In the genomic region with DNA sequence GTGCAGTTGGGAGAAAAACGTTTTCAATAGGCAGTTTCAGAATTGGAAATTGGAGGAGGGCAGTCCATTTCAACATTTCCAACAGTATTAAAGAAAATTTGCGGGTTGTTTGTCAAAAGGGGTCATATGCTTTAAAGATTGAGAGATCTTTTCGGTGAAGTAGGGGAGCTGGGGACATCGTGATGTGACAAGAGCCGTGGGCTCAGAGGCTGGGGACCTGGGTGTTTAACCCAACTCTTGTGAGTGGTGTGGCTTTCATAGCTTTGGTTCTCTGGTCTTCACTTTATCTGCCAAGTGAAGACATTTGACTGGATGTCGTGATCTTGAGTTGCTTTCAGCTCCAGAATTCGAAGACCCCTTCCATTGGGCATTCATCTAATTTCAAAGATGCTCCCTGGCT, we compare ENCODE assay signal across 10 cellular contexts.
DNase-seq lines count a peak whose midpoint lies in the region; ATAC-seq and TF ChIP-seq lines count a peak whose summit lies in the region.
"Had no signal": no experiment of that assay in that cellular context is flagged by ENCODE, and none has a peak within 500 bp of the region (broad histone marks: within the 10 kb centered on the region; RNA-seq: fewer than 3 reads in every experiment).

No MANE protein-coding gene starts in this region.

- TF ChIP-seq POLR2A in HCT116 (IDR thresholded peaks at IDR 0.05; ENCODE audit: borderline replicate concordance, extremely low read depth, insufficient read depth, insufficient read length) (no peak), gastroesophageal sphincter (IDR thresholded peaks at IDR 0.05) (no peak), stomach (IDR thresholded peaks at IDR 0.05) (no peak)

- H3K9ac ChIP-seq in HCT116 (ENCODE audit: low read length) (no peak overlapping the region), SK-N-MC (ENCODE audit: insufficient read length) (no peak overlapping the region)

- CTCF ChIA-PET in HCT116 (lab: Charles Lee) = interaction anchor here (1.3 to 3.5 kb wide), 2 partner anchors 8 to 23 kb away, joined by 3 to 22 read pairs; no protein-coding TSS in a partner anchor

- H3K36me3 ChIP-seq in HCT116 (ENCODE audit: control insufficient read depth in 1 of 2, insufficient read depth in 2 of 2, low read length in 2 of 2) = no peaks in the 10 kb centered on the region
- no peaks in the 10 kb centered on the region for H3K36me3 ChIP-seq in SK-N-MC (ENCODE audit: insufficient read depth, low read length)
- no peaks in the 10 kb centered on the region for H3K36me3 ChIP-seq in gastroesophageal sphincter
- no peaks in the 10 kb centered on the region for H3K36me3 ChIP-seq in stomach

- no TSS peak for BruUV-seq in HCT116 (replicated peaks; lab: Mats Ljungman, UMichigan)

- intact Hi-C loops in HCT116 (cut with micrococcal nuclease) (no loop called here), stomach (cut with DNase I; ENCODE audit: low total_unique reads) (loop anchor here (10.0 kb wide), 1 partner anchor 70 kb away; no protein-coding TSS in a partner anchor)

- TF ChIP-seq EP300 in gastroesophageal sphincter (IDR thresholded peaks at IDR 0.05) (no peak), stomach (IDR thresholded peaks at IDR 0.05) (no peak)

- H3K4me3 ChIP-seq in HCT116 (replicated peaks in 1 of 2; ENCODE audit: low read depth in 1 of 2, low read length in 2 of 2) = no peak overlapping the region
- peak overlapping the region; percentile 75 for H3K4me3 ChIP-seq in SK-N-MC
- no peak overlapping the region for H3K4me3 ChIP-seq in gastroesophageal sphincter
- no peak overlapping the region for H3K4me3 ChIP-seq in stomach

- POLR2A ChIA-PET in HCT116 (lab: Charles Lee) = no interaction called here

- H3K9me3 ChIP-seq in HCT116 (ENCODE audit: control insufficient read depth in 1 of 2, insufficient read depth in 1 of 2, low read depth in 1 of 2, low read length in 2 of 2) = no peaks in the 10 kb centered on the region
- no peaks in the 10 kb centered on the region for H3K9me3 ChIP-seq in SK-N-MC (ENCODE audit: low read depth, low read length)
- H3K9me3 ChIP-seq in gastroesophageal sphincter = no peaks in the 10 kb centered on the region
- H3K9me3 ChIP-seq in stomach = no peaks in the 10 kb centered on the region

- H2AFZ ChIP-seq in HCT116 (ENCODE audit: low read depth, low read length, poor library complexity, severe bottlenecking) = peak overlapping the region; percentile 24

- H4K20me1 ChIP-seq in HCT116 (ENCODE audit: insufficient read depth) = no peaks in the 10 kb centered on the region

- H3K27ac ChIP-seq in HCT116 (ENCODE audit: low read depth, low read length) (no peak overlapping the region), SK-N-MC (peak overlapping the region; percentile 89), gastroesophageal sphincter (peak overlapping the region in 3 of 4 donors; percentile 54 to 76 (median 54)), stomach (peak overlapping the region in 3 of 5 donors; percentile 17 to 66 (median 62))

- DNase-seq in HCT116 (ENCODE audit: low read depth, low spot score) = no peak
- DNase-seq in SK-N-MC (ENCODE audit: low read depth, low spot score) = no peak
- DNase-seq in stomach = no peak
- no peak for DNase-seq in NCI-H69 (lab: John Stamatoyannopoulos, UW)
- DNase-seq in HuH-7 (ENCODE audit: low spot score) = no peak
- DNase-seq in NCI-H2081 (lab: John Stamatoyannopoulos, UW) = no peak
- DNase-seq: activated B cell treated with CpG ODN at 0.5 μM for 24 hours, cortex of kidney, head of caudate nucleus had no signal

- 81% methylated on average over 7 of the region's 7 CpGs for WGBS in gastroesophageal sphincter (ENCODE audit: low coverage in 1 of 2), 2 donors
- WGBS in stomach, 5 donors = 68 to 78% (median 73%) methylated on average over 7 of the region's 7 CpGs

- ATAC-seq in HCT116 = no peak
- no peak for ATAC-seq in gastroesophageal sphincter

- TF ChIP-seq CTCF in HCT116 (IDR thresholded peaks at IDR 0.05 in 2 of 3, conservative IDR thresholded peaks at IDR 0.05 in 1 of 3; ENCODE audit: borderline replicate concordance in 1 of 3, insufficient read depth in 1 of 3, low read depth in 2 of 3, low read length in 2 of 3) (no peak), gastroesophageal sphincter (IDR thresholded peaks at IDR 0.05) (no peak), stomach (IDR thresholded peaks at IDR 0.05) (no peak)

- H3K79me2 ChIP-seq in HCT116 (ENCODE audit: insufficient read depth, low read length) = no peaks in the 10 kb centered on the region

- no peaks in the 10 kb centered on the region for H3K27me3 ChIP-seq in HCT116 (ENCODE audit: insufficient read depth, low read length)
- H3K27me3 ChIP-seq in gastroesophageal sphincter = no peaks in the 10 kb centered on the region
- no peaks in the 10 kb centered on the region for H3K27me3 ChIP-seq in stomach

- H3K4me1 ChIP-seq in HCT116 (ENCODE audit: control insufficient read depth in 1 of 2, insufficient read depth in 2 of 2, low read length in 2 of 2) = peaks cover 22 to 25% of the 10 kb centered on the region in 2 experiments
- H3K4me1 ChIP-seq in gastroesophageal sphincter = peaks cover 10 to 68% (median 42%) of the 10 kb centered on the region in 3 donors
- H3K4me1 ChIP-seq in stomach = peaks cover 25 to 60% (median 44%) of the 10 kb centered on the region in 4 donors

- TF ChIP-seq RAD21 in HCT116 (IDR thresholded peaks at IDR 0.05; ENCODE audit: low read depth) = no peak

- RAD21 ChIA-PET in HCT116 (lab: Charles Lee; ENCODE audit: low non-redundant PET in 1 of 2, low total read pairs in 2 of 2, uncharacterized antibody in 2 of 2, unreplicated experiment in 2 of 2) = no interaction called here

- H3K4me2 ChIP-seq in HCT116 (ENCODE audit: low read length) = peak overlapping the region; percentile 79

- H3K9me2 ChIP-seq in HCT116 (ENCODE audit: insufficient read depth) = no peaks in the 10 kb centered on the region

TF ChIP-seq in HCT116, 20 proteins besides CTCF, POLR2A, EP300 and RAD21:
- TF ChIP-seq, protein P1, sequence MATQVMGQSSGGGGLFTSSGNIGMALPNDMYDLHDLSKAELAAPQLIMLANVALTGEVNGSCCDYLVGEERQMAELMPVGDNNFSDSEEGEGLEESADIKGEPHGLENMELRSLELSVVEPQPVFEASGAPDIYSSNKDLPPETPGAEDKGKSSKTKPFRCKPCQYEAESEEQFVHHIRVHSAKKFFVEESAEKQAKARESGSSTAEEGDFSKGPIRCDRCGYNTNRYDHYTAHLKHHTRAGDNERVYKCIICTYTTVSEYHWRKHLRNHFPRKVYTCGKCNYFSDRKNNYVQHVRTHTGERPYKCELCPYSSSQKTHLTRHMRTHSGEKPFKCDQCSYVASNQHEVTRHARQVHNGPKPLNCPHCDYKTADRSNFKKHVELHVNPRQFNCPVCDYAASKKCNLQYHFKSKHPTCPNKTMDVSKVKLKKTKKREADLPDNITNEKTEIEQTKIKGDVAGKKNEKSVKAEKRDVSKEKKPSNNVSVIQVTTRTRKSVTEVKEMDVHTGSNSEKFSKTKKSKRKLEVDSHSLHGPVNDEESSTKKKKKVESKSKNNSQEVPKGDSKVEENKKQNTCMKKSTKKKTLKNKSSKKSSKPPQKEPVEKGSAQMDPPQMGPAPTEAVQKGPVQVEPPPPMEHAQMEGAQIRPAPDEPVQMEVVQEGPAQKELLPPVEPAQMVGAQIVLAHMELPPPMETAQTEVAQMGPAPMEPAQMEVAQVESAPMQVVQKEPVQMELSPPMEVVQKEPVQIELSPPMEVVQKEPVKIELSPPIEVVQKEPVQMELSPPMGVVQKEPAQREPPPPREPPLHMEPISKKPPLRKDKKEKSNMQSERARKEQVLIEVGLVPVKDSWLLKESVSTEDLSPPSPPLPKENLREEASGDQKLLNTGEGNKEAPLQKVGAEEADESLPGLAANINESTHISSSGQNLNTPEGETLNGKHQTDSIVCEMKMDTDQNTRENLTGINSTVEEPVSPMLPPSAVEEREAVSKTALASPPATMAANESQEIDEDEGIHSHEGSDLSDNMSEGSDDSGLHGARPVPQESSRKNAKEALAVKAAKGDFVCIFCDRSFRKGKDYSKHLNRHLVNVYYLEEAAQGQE (IDR thresholded peaks at IDR 0.05; ENCODE audit: low read depth) = no peak
- no peak for TF ChIP-seq SP1 (IDR thresholded peaks at IDR 0.05; ENCODE audit: low read depth)
- TF ChIP-seq CBX3 (IDR thresholded peaks at IDR 0.05; ENCODE audit: low read depth) = no peak
- no peak for TF ChIP-seq EZH2 (IDR thresholded peaks at IDR 0.05)
- TF ChIP-seq, protein P2, sequence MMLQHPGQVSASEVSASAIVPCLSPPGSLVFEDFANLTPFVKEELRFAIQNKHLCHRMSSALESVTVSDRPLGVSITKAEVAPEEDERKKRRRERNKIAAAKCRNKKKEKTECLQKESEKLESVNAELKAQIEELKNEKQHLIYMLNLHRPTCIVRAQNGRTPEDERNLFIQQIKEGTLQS (IDR thresholded peaks at IDR 0.05) = no peak
- TF ChIP-seq EZH2phosphoT487 (IDR thresholded peaks at IDR 0.05; ENCODE audit: borderline replicate concordance) = no peak
- TF ChIP-seq SRF (IDR thresholded peaks at IDR 0.05; ENCODE audit: low read depth) = no peak
